ENCODE assay signal across 7 cellular contexts in the genomic region with DNA sequence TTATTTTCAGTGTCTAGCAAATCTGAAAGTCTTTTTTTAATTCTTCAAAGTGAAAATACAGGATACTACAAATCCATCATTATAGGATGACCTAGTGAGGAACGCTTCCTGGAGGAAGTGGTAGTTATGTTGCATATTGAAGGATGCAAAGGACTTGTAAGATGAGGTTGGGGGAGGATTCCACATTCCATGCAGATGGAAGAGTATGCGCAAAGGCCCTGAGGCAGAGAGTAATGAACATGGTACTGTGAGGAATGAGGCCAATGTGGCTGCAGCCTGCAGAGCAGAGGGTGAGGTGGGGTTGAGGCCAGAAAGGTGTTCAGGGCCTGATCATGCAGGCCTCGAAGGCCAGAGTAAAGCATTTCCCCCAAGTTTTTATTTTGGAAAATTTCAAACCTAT.
"Had no signal": no experiment of that assay in that cellular context is flagged by ENCODE, and none has a peak within 500 bp of the region (broad histone marks: within the 10 kb centered on the region; RNA-seq: fewer than 3 reads in every experiment).

No MANE protein-coding gene starts in this region.

- H3K27ac ChIP-seq: HL-60, KMS-11 had no signal

- ATAC-seq: HepG2, K562 had no signal

- DNase-seq: IMR-90, KBM-7, KG1 had no signal

- H3K9ac ChIP-seq: KMS-11 had no signal

- H3K4me2 ChIP-seq: KMS-11 had no signal

- H3K4me3 ChIP-seq: K562 had no signal
